8 cellular contexts compared by ENCODE assay signal in genomic region chr2:182642328-182642727, GRCh38.
DNase-seq lines count a peak whose midpoint lies in the region; ATAC-seq, FAIRE-seq and TF ChIP-seq lines count a peak whose summit lies in the region.

No MANE protein-coding gene starts in this region.

- ATAC-seq in GM19023 (IDR thresholded peaks at IDR 0.05; ENCODE audit: unreplicated experiment) (peak; percentile 100), HG02973 (IDR thresholded peaks at IDR 0.05; ENCODE audit: unreplicated experiment) (peak; percentile 100)

- H3K4me3 ChIP-seq in adrenal gland = no peak overlapping the region

- no peak for FAIRE-seq in urothelium cell line (lab: Jason Lieb, UNC)

- TF ChIP-seq CTCF in adrenal gland (IDR thresholded peaks at IDR 0.05) = no peak

- WGBS in adrenal gland, 4 donors = 72 to 88% (median 76%) methylated on average over 3 of the region's 3 CpGs

- DNase-seq in D341Med (ENCODE audit: low spot score) = peak; percentile 44
- peak; percentile 18 for DNase-seq in NCI-H69 (lab: John Stamatoyannopoulos, UW)
- DNase-seq in adrenal gland = peak in 6 of 7 donors; percentile 39 to 68 (median 56)
- DNase-seq in iris pigment epithelial cell (ENCODE audit: low read depth) = peak; percentile 80
- DNase-seq in urothelium cell line (ENCODE audit: low spot score) = peak; percentile 26
- DNase-seq in NCI-H2107 treated with DMSO at 0.1 percent for 48 hours (lab: John Stamatoyannopoulos, UW; ENCODE audit: unreplicated experiment) = no peak

- H3K27ac ChIP-seq in adrenal gland = no peak overlapping the region

- H3K9me3 ChIP-seq in adrenal gland (replicated peaks in 1 of 3) = no peaks in the 10 kb centered on the region

- TF ChIP-seq POLR2A in adrenal gland (IDR thresholded peaks at IDR 0.05) = no peak

- no peaks in the 10 kb centered on the region for H3K27me3 ChIP-seq in adrenal gland

- no peaks in the 10 kb centered on the region for H3K4me1 ChIP-seq in adrenal gland (replicated peaks in 1 of 2)

- intact Hi-C loops in adrenal gland (cut with DNase I) = no loop called here

- no peaks in the 10 kb centered on the region for H3K36me3 ChIP-seq in adrenal gland (replicated peaks in 1 of 2)
